17 cellular contexts compared by ENCODE assay signal in genomic region chr11:95451682-95452081, GRCh38.
DNase-seq lines count a peak whose midpoint lies in the region; ATAC-seq and TF ChIP-seq lines count a peak whose summit lies in the region.
"Had no signal": no experiment of that assay in that cellular context is flagged by ENCODE, and none has a peak within 500 bp of the region (broad histone marks: within the 10 kb centered on the region; RNA-seq: fewer than 3 reads in every experiment).

No MANE protein-coding gene starts in this region.

- H3K4me3 ChIP-seq in SK-N-SH (ENCODE audit: low read depth in 2 of 2, low read length in 1 of 2) (no peak overlapping the region), dorsolateral prefrontal cortex (no peak overlapping the region), H7 (ENCODE audit: insufficient read depth, low read depth, low read length) (no peak overlapping the region)
- H3K4me3 ChIP-seq: lung, pancreas, upper lobe of right lung had no signal

- CTCF ChIA-PET in SK-N-SH (lab: Yijun Ruan, JAX), result no interaction called here

- POLR2A ChIA-PET in SK-N-SH (lab: Yijun Ruan, JAX), result no interaction called here

- intact Hi-C loops in dorsolateral prefrontal cortex (cut with DNase I), result loop anchor here in 1 of 2 donors (5.0 to 10.0 kb wide), 3 partner anchors 121 to 297 kb away; partner anchors contain the start of gene SESN3

- no peak for TF ChIP-seq RAD21 in SK-N-SH (IDR thresholded peaks at IDR 0.05; ENCODE audit: low read length)

- H3K36me3 ChIP-seq in SK-N-SH (replicated peaks in 1 of 2; ENCODE audit: control insufficient read depth in 1 of 2, insufficient read depth in 2 of 2, low read length in 1 of 2), result no peaks in the 10 kb centered on the region
- no peaks in the 10 kb centered on the region for H3K36me3 ChIP-seq in H7 (replicated peaks; ENCODE audit: control insufficient read depth, insufficient read depth, low read length)
- H3K36me3 ChIP-seq: pancreas, upper lobe of right lung had no signal

- TF ChIP-seq CTCF in SK-N-SH (IDR thresholded peaks at IDR 0.05) (no peak), dorsolateral prefrontal cortex (IDR thresholded peaks at IDR 0.05 in 54 of 56, conservative IDR thresholded peaks at IDR 0.05 in 2 of 56; ENCODE audit: low read depth in 1 of 56, partially characterized antibody in 56 of 56) (no peak)

- ATAC-seq in SK-N-SH treated with all-trans-retinoic acid at 6 μM for 48 hours, result no peak
- ATAC-seq: activated T-cell treated with anti-CD3 and anti-CD28 coated beads, Interleukin-2, amount 50 U/mL, for 4 hours; pancreas; upper lobe of right lung had no signal

- H2AFZ ChIP-seq in SK-N-SH (ENCODE audit: low read depth), result no peak overlapping the region

- H3K9ac ChIP-seq in SK-N-SH, result no peak overlapping the region

- H3K27me3 ChIP-seq in SK-N-SH (ENCODE audit: insufficient read depth) (no peaks in the 10 kb centered on the region), dorsolateral prefrontal cortex (no peaks in the 10 kb centered on the region), H7 (ENCODE audit: control insufficient read depth, insufficient read depth, low read length) (no peaks in the 10 kb centered on the region)
- H3K27me3 ChIP-seq: pancreas, upper lobe of right lung had no signal

- WGBS in SK-N-SH (ENCODE audit: low lambda C conversion rate), result 10% methylated on average over 1 of the region's 1 CpG

- no peak overlapping the region for H3K27ac ChIP-seq in SK-N-SH (ENCODE audit: low read depth in 2 of 2, low read length in 1 of 2)
- H3K27ac ChIP-seq in dorsolateral prefrontal cortex, result no peak overlapping the region
- H3K27ac ChIP-seq: pancreas, upper lobe of right lung had no signal

- H3K4me1 ChIP-seq in SK-N-SH (ENCODE audit: control insufficient read depth in 1 of 2, insufficient read depth in 2 of 2, low read depth in 1 of 2, low read length in 1 of 2), result no peaks in the 10 kb centered on the region; a peak in 1 of 4 replicates
- H3K4me1 ChIP-seq: pancreas had no signal

- H3K4me2 ChIP-seq in SK-N-SH, result no peak overlapping the region

- no peaks in the 10 kb centered on the region for H3K9me3 ChIP-seq in SK-N-SH
- H3K9me3 ChIP-seq: pancreas, upper lobe of right lung had no signal

- no peaks in the 10 kb centered on the region for H3K79me2 ChIP-seq in SK-N-SH (ENCODE audit: insufficient read depth)

- no peak for TF ChIP-seq EP300 in SK-N-SH (IDR thresholded peaks at IDR 0.05; ENCODE audit: borderline replicate concordance in 1 of 2, low read depth in 1 of 2, low read length in 1 of 2)

- DNase-seq in SK-N-SH, result no peak
- peak; percentile 44 for DNase-seq in RPMI7951 (ENCODE audit: low read depth)
- DNase-seq in fibroblast of gingiva (ENCODE audit: low read depth), result peak; percentile 50
- DNase-seq in renal cortical epithelial cell (ENCODE audit: low read depth), result peak; percentile 71
- no peak for DNase-seq in activated CD4-positive, CD25-positive, alpha-beta regulatory T cell (lab: John Stamatoyannopoulos, UW)
- DNase-seq in dorsolateral prefrontal cortex, result no peak
- DNase-seq in H7, result no peak
- DNase-seq: activated CD4-positive, alpha-beta T cell treated with anti-CD3 and anti-CD28 coated beads for 4 hours; activated T-cell treated with anti-CD3 and anti-CD28 coated beads, Interleukin-2, amount 50 U/mL, for 4 hours; amniotic stem cell; HFFc6; hippocampal formation; NCI-H774; pancreas; upper lobe of right lung had no signal

- no peaks in the 10 kb centered on the region for H3K9me2 ChIP-seq in SK-N-SH

- no peaks in the 10 kb centered on the region for H3F3A ChIP-seq in SK-N-SH (replicated peaks; ENCODE audit: insufficient read depth)

- H4K20me1 ChIP-seq in SK-N-SH (ENCODE audit: insufficient read depth), result no peaks in the 10 kb centered on the region

TF ChIP-seq in SK-N-SH treated with all-trans-retinoic acid at 6 μM for 48 hours, 23 proteins besides CTCF, POLR2A, EP300 and RAD21:
- no peak for TF ChIP-seq ZC3H10 (CRISPR knock-in tag; IDR thresholded peaks at IDR 0.05)
- no peak for TF ChIP-seq ISL1 (CRISPR knock-in tag; IDR thresholded peaks at IDR 0.05)
- TF ChIP-seq ZFP3 (CRISPR knock-in tag; IDR thresholded peaks at IDR 0.05), result no peak
- peak; percentile 50; the same call in 1 of the 2 replicates for TF ChIP-seq ZNF70 (CRISPR knock-in tag; IDR thresholded peaks at IDR 0.05)
TF ChIP-seq in SK-N-SH treated with all-trans-retinoic acid at 6 μM for 48 hours: peak in this region for 1.

TF ChIP-seq in SK-N-SH, 30 proteins besides CTCF, POLR2A, EP300 and RAD21:
- no peak for TF ChIP-seq CHD2 (IDR thresholded peaks at IDR 0.05; ENCODE audit: low read length, partially characterized antibody)
- TF ChIP-seq USF2 (IDR thresholded peaks at IDR 0.05; ENCODE audit: borderline replicate concordance, low read depth, low read length), result no peak
- no peak for TF ChIP-seq PBX3 (IDR thresholded peaks at IDR 0.05)
- no peak for TF ChIP-seq TCF12 (IDR thresholded peaks at IDR 0.05)
- TF ChIP-seq GABPA (IDR thresholded peaks at IDR 0.05; ENCODE audit: low read depth), result no peak
- TF ChIP-seq GATA2 (CRISPR knock-in tag; IDR thresholded peaks at IDR 0.05), result no peak
- TF ChIP-seq TAF1 (IDR thresholded peaks at IDR 0.05; ENCODE audit: borderline replicate concordance, low read depth, low read length), result no peak
- TF ChIP-seq MXI1 (IDR thresholded peaks at IDR 0.05; ENCODE audit: low read depth, low read length), result no peak

Comparison
In these comparisons a context has a peak if more than half of its experiments do, and no peak if none do; other contexts are left out.
1. DNase-seq: peak in RPMI7951 (single experiment), fibroblast of gingiva (single experiment) and renal cortical epithelial cell (single experiment); none in SK-N-SH (single experiment), activated CD4-positive, CD25-positive, alpha-beta regulatory T cell (0 of 4), dorsolateral prefrontal cortex (0 of 10) and H7 (single experiment).